22 cellular contexts compared by ENCODE assay signal in genomic region chr3:66812741-66813140, GRCh38.
DNase-seq lines count a peak whose midpoint lies in the region; ATAC-seq, FAIRE-seq and TF ChIP-seq lines count a peak whose summit lies in the region.
"Had no signal": no experiment of that assay in that cellular context is flagged by ENCODE, and none has a peak within 500 bp of the region (broad histone marks: within the 10 kb centered on the region; RNA-seq: fewer than 3 reads in every experiment).

No MANE protein-coding gene starts in this region.

- no peaks in the 10 kb centered on the region for H3K27me3 Mint-ChIP-seq in chondrocyte (ENCODE audit: low read depth)

- H3K27me3 ChIP-seq in HepG2 (ENCODE audit: control insufficient read depth in 1 of 2, insufficient read depth in 2 of 2, low read length in 2 of 2) (no peaks in the 10 kb centered on the region), right lobe of liver (no peaks in the 10 kb centered on the region), sigmoid colon (no peaks in the 10 kb centered on the region)
- H3K27me3 ChIP-seq: BLaER1 treated with 17β-estradiol and CSF1 and Interleukin-3, amounts not matched to agents 10 nM and 100 nM had no signal

- H3K9me3 Mint-ChIP-seq in chondrocyte (ENCODE audit: low read depth), result no peaks in the 10 kb centered on the region
- H3K9me3 Mint-ChIP-seq: CD4-positive, alpha-beta T cell; CD8-positive, alpha-beta memory T cell had no signal

- TF ChIP-seq RAD21 in HepG2 (CRISPR knock-in tag; IDR thresholded peaks at IDR 0.05), result no peak

- no TSS peak for BruUV-seq in HepG2 (replicated peaks; lab: Mats Ljungman, UMichigan)

- WGBS in HepG2 (ENCODE audit: low lambda C conversion rate), result 88% methylated on average over 1 of the region's 1 CpG
- 83% methylated on average over 1 of the region's 1 CpG for WGBS in right lobe of liver (ENCODE audit: insufficient coverage, low coverage, low lambda C conversion rate, missing lambda C conversion rate)
- 95 to 100% methylated on average over 1 of the region's 1 CpG for WGBS in sigmoid colon, 2 donors

- H3K4me3 Mint-ChIP-seq in chondrocyte (ENCODE audit: unreplicated experiment), result no peak overlapping the region
- H3K4me3 Mint-ChIP-seq: CD14-positive monocyte; CD4-positive, alpha-beta T cell; CD8-positive, alpha-beta memory T cell had no signal

- no peak for FAIRE-seq in HepG2 (lab: Jason Lieb, UNC)
- FAIRE-seq: A549, D721Med, GM12891, GM18507 had no signal

- TF ChIP-seq EP300 in HepG2 (IDR thresholded peaks at IDR 0.05; ENCODE audit: low read depth in 2 of 2, low read length in 2 of 2) (no peak), HepG2 (CRISPR knock-in tag; IDR thresholded peaks at IDR 0.05; ENCODE audit: borderline replicate concordance) (no peak), sigmoid colon (IDR thresholded peaks at IDR 0.05) (no peak)

- peaks cover 23% of the 10 kb centered on the region for H3K4me1 ChIP-seq in HepG2 (ENCODE audit: insufficient read depth, low read length)
- peaks cover 0 to 30% (median 5%) of the 10 kb centered on the region in 4 donors for H3K4me1 ChIP-seq in right lobe of liver
- peaks cover 0 to 18% (median 8%) of the 10 kb centered on the region in 4 donors for H3K4me1 ChIP-seq in sigmoid colon
- H3K4me1 ChIP-seq: A549; BE2C; BLaER1 treated with 17β-estradiol and CSF1 and Interleukin-3, amounts not matched to agents 10 nM and 100 nM had no signal

- CTCF ChIA-PET in HepG2 (lab: Yijun Ruan, JAX; ENCODE audit: low intra/inter-chr PET ratio, low total read pairs), result no interaction called here

- peaks cover 19% of the 10 kb centered on the region for H3K4me1 Mint-ChIP-seq in chondrocyte (ENCODE audit: low read depth)
- H3K4me1 Mint-ChIP-seq: CD14-positive monocyte; CD8-positive, alpha-beta memory T cell had no signal

- H2AFZ ChIP-seq in HepG2 (ENCODE audit: low read length), result no peak overlapping the region

- H3K4me2 ChIP-seq in HepG2 (ENCODE audit: low read depth, low read length), result no peak overlapping the region
- H3K4me2 ChIP-seq: A549; BLaER1 treated with 17β-estradiol and CSF1 and Interleukin-3, amounts not matched to agents 10 nM and 100 nM had no signal

- H3K36me3 ChIP-seq in HepG2 (replicated peaks in 1 of 2; ENCODE audit: control insufficient read depth in 1 of 2, insufficient read depth in 2 of 2, low read length in 2 of 2), result no peaks in the 10 kb centered on the region
- no peaks in the 10 kb centered on the region for H3K36me3 ChIP-seq in right lobe of liver
- H3K36me3 ChIP-seq in sigmoid colon, result no peaks in the 10 kb centered on the region
- H3K36me3 ChIP-seq: BE2C; BLaER1 treated with 17β-estradiol and CSF1 and Interleukin-3, amounts not matched to agents 10 nM and 100 nM had no signal

- H3K4me3 ChIP-seq in HepG2 (replicated peaks in 1 of 3; ENCODE audit: insufficient read depth in 1 of 3, low read depth in 2 of 3, low read length in 3 of 3) (no peak overlapping the region), right lobe of liver (no peak overlapping the region), sigmoid colon (no peak overlapping the region)
- H3K4me3 ChIP-seq: A549; BLaER1 treated with 17β-estradiol and CSF1 and Interleukin-3, amounts not matched to agents 10 nM and 100 nM had no signal

- no peaks in the 10 kb centered on the region for H3K79me2 ChIP-seq in HepG2 (ENCODE audit: insufficient read depth, low read length)

- intact Hi-C loops in HepG2 (cut with micrococcal nuclease; ENCODE audit: unreplicated experiment), result no loop called here
- intact Hi-C loops in right lobe of liver (cut with DNase I), result loop anchor here in 1 of 2 donors (10.0 kb wide), 1 partner anchor 558 kb away; no protein-coding TSS in a partner anchor
- intact Hi-C loops in sigmoid colon (cut with DNase I), result loop anchor here (2.0 kb wide), 1 partner anchor 314 kb away; no protein-coding TSS in a partner anchor

- no peaks in the 10 kb centered on the region for H4K20me1 ChIP-seq in HepG2 (ENCODE audit: insufficient read depth, low read length)
- H4K20me1 ChIP-seq: BLaER1 treated with 17β-estradiol and CSF1 and Interleukin-3, amounts not matched to agents 10 nM and 100 nM had no signal

- TF ChIP-seq POLR2A in HepG2 (IDR thresholded peaks at IDR 0.05; ENCODE audit: insufficient read depth in 1 of 2, low read depth in 2 of 2, low read length in 2 of 2) (no peak), right lobe of liver (IDR thresholded peaks at IDR 0.05) (no peak), sigmoid colon (IDR thresholded peaks at IDR 0.05) (no peak)

- no peaks in the 10 kb centered on the region for H3K36me3 Mint-ChIP-seq in chondrocyte (ENCODE audit: low read depth)
- H3K36me3 Mint-ChIP-seq: CD14-positive monocyte had no signal

- POLR2A ChIA-PET in HepG2 (lab: Yijun Ruan, JAX), result no interaction called here

- no peak for ATAC-seq in HepG2
- no peak for ATAC-seq in right lobe of liver
- no peak for ATAC-seq in GM21529 (IDR thresholded peaks at IDR 0.05; ENCODE audit: unreplicated experiment)
- ATAC-seq in HG02678 (IDR thresholded peaks at IDR 0.05; ENCODE audit: unreplicated experiment), result no peak
- ATAC-seq: A549 had no signal

- H3K27ac Mint-ChIP-seq in chondrocyte (ENCODE audit: unreplicated experiment), result peak overlapping the region; percentile 58
- H3K27ac Mint-ChIP-seq: CD14-positive monocyte; CD4-positive, alpha-beta T cell; CD8-positive, alpha-beta memory T cell had no signal

- H3K27ac ChIP-seq in HepG2 (ENCODE audit: extremely low read length, insufficient read depth, low read length), result no peak overlapping the region
- no peak overlapping the region for H3K27ac ChIP-seq in right lobe of liver
- peak overlapping the region in 3 of 4 donors; percentile 8 to 56 (median 55) for H3K27ac ChIP-seq in sigmoid colon
- H3K27ac ChIP-seq: A549; BLaER1 treated with 17β-estradiol and CSF1 and Interleukin-3, amounts not matched to agents 10 nM and 100 nM had no signal

- no peak for DNase-seq in HepG2 (ENCODE audit: low spot score)
- DNase-seq in right lobe of liver, result no peak
- no peak for DNase-seq in chondrocyte (ENCODE audit: low spot score)
- no peak for DNase-seq in sigmoid colon
- DNase-seq: 8988T; ACHN; AML-193; BE2C; CD4-positive, alpha-beta T cell; CD8-positive, alpha-beta memory T cell; DMS79; GF-D8; GOT3; H7 had no signal

- H3K9me3 ChIP-seq in HepG2 (ENCODE audit: low read length) (no peaks in the 10 kb centered on the region), right lobe of liver (no peaks in the 10 kb centered on the region), sigmoid colon (no peaks in the 10 kb centered on the region)
- H3K9me3 ChIP-seq: A549; BE2C; BLaER1 treated with 17β-estradiol and CSF1 and Interleukin-3, amounts not matched to agents 10 nM and 100 nM had no signal

- no peak for TF ChIP-seq CTCF in HepG2 (CRISPR knock-in tag; IDR thresholded peaks at IDR 0.05)
- no peak for TF ChIP-seq CTCF in right lobe of liver (IDR thresholded peaks at IDR 0.05)
- TF ChIP-seq CTCF in chondrocyte (IDR thresholded peaks at IDR 0.05), result no peak
- no peak for TF ChIP-seq CTCF in sigmoid colon (IDR thresholded peaks at IDR 0.05)

- H3K9ac ChIP-seq in HepG2 (ENCODE audit: insufficient read depth, low read depth, low read length), result no peak overlapping the region
- H3K9ac ChIP-seq: BLaER1 treated with 17β-estradiol and CSF1 and Interleukin-3, amounts not matched to agents 10 nM and 100 nM had no signal

- in situ Hi-C loops in HepG2 (cut with HindIII; ENCODE audit: extremely low pct_ligation_motif_present, low pct_unique_long_range_greater_than_20kb), result no loop called here

TF ChIP-seq in HepG2, 621 proteins besides CTCF, POLR2A, EP300 and RAD21:
- 0 out of 2 replicates have a peak, but pooled peaks have one; percentile 58 for TF ChIP-seq ZMYM3 (CRISPR knock-in tag; IDR thresholded peaks at IDR 0.05)
- TF ChIP-seq HMGA1 (CRISPR knock-in tag; conservative IDR thresholded peaks at IDR 0.05), result no peak
- no peak for TF ChIP-seq ZHX2 (IDR thresholded peaks at IDR 0.05; ENCODE audit: low read depth)
- no peak for TF ChIP-seq ZHX2 (CRISPR knock-in tag; IDR thresholded peaks at IDR 0.05; ENCODE audit: borderline replicate concordance)
- TF ChIP-seq EEA1 (CRISPR knock-in tag; IDR thresholded peaks at IDR 0.05; ENCODE audit: borderline replicate concordance), result no peak
- no peak for TF ChIP-seq XRCC5 (optimal IDR thresholded peaks at IDR 0.05; ENCODE audit: low read length)
- TF ChIP-seq ZBTB8A (CRISPR knock-in tag; IDR thresholded peaks at IDR 0.05; ENCODE audit: borderline replicate concordance, low read depth), result no peak

Comparison
In these comparisons a context has a peak if more than half of its experiments do, and no peak if none do; other contexts are left out.
1. H3K27ac ChIP-seq: peak in sigmoid colon (3 of 4); none in HepG2 (single experiment) and right lobe of liver (0 of 3).